In the genomic region with DNA sequence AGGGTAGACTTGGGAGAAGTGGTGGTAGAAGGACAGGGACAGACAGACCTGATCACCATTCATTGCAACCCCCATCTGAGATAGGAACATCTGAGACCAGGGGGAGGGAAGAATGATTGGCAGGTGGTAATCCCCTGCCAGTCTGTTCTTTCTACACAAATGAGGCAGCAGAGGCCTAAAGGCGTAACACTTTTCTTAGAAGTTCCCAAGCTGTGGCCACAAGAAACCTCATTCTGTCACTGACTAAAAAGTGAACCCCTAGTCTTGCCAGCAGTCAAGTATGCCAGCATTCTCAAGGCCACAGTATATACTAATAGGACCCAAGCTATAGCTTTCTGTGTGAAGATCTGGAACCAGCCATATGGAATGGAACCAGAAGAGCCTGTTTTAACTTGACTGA, we compare ENCODE assay signal across 20 cellular contexts.
"Had no signal": no experiment of that assay in that cellular context is flagged by ENCODE, and none has a peak within 500 bp of the region (broad histone marks: within the 10 kb centered on the region; RNA-seq: fewer than 3 reads in every experiment).

No MANE protein-coding gene starts in this region.

- ATAC-seq: esophagus mucosa; gastrocnemius medialis; left lobe of liver; naive thymus-derived CD8-positive, alpha-beta T cell; psoas muscle; right lobe of liver had no signal

- H3K36me3 ChIP-seq: gastrocnemius medialis, neutrophil, right lobe of liver, spleen, suprapubic skin, thyroid gland had no signal

- H3K27me3 ChIP-seq: gastrocnemius medialis, neutrophil, right lobe of liver, spleen, suprapubic skin, thyroid gland had no signal

- H3K27ac ChIP-seq: gastrocnemius medialis, neutrophil, psoas muscle, right lobe of liver, spleen, suprapubic skin, thyroid gland had no signal

- H3K4me3 ChIP-seq: gastrocnemius medialis, psoas muscle, right lobe of liver, spleen, suprapubic skin, thyroid gland had no signal

- H3K4me1 ChIP-seq: gastrocnemius medialis, psoas muscle, right lobe of liver, spleen, suprapubic skin, thyroid gland had no signal

- H3K9me3 ChIP-seq: gastrocnemius medialis, neutrophil, psoas muscle, right lobe of liver, spleen, suprapubic skin, thyroid gland had no signal

- FAIRE-seq: endometrium, urothelium cell line had no signal

- DNase-seq: effector memory CD4-positive, alpha-beta T cell; gastrocnemius medialis; islet precursor cell; mammary epithelial cell; naive thymus-derived CD8-positive, alpha-beta T cell; psoas muscle; retina; right lobe of liver; spleen; stimulated activated CD4-positive, alpha-beta T cell treated with anti-CD3 and anti-CD28 coated beads, Interleukin-15, amount 100 ng/mL, for 24 hours; stimulated activated CD4-positive, alpha-beta T cell treated with anti-CD3 and anti-CD28 coated beads, Interleukin-1b, Interleukin-23, amount 100 ng/mL, for 48 hours; stimulated activated CD4-positive, alpha-beta T cell treated with anti-CD3 and anti-CD28 coated beads, Interleukin-4, amount 100 ng/mL, for 24 hours; stimulated activated naive B cell treated with anti-CD40 and anti-IgM and Interleukin-4, amounts not matched to agents 10 μg/mL and 1 μg/mL and 100 μg/mL, for 72 hours; thyroid gland had no signal
